In the genomic region with DNA sequence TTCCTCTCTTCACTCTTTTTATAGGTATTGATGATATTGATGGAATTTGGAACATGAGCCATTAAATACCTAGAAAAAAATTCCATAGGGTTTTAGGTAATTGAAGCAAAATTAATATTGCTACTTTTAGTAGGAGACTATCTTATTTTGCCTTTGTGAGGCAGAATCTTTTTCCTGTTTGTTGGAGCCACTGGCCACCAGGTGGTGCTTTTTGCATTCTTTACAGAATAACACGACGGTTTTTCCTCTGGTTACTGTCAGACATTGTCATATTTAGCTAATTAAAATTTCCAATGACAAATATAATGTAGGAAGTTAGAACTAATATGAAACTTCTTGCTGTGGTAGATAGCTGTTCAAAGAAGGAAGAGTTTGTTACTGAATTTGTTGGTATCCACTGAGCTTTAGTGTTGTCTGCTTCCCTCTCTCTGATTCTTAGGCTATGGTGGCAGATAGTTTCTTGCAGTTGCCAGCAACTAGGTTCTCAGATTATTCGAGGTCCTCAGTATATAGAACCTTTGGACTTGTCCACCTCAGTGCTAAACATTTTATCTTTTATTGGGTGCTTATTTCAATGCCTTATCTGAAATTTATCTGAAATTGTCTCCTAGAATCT, we compare ENCODE assay signal across 8 cellular contexts. TPM values are rescaled to one million over a fixed set of nuclear protein-coding genes. Genes with fewer than 3 reads are reported as not detected.
DNase-seq lines count a peak whose midpoint lies in the region; ATAC-seq, FAIRE-seq and TF ChIP-seq lines count a peak whose summit lies in the region.

No MANE protein-coding gene starts in this region.

- POLR2A ChIA-PET in Panc1 (lab: Charles Lee), result interaction anchor here (1.1 kb wide), 1 partner anchor 62 kb away, joined by 5 read pairs; no protein-coding TSS in a partner anchor
- POLR2A ChIA-PET in activated naive CD8-positive, alpha-beta T cell treated with anti-CD3 and anti-CD28 coated beads, Interleukin-2, amount 10 ng/mL, durations not matched to agents 7 days and 5 days (lab: Charles Lee), result no interaction called here

- H3K9me3 Mint-ChIP-seq in activated naive CD8-positive, alpha-beta T cell treated with anti-CD3 and anti-CD28 coated beads, Interleukin-2, amount 10 ng/mL, durations not matched to agents 7 days and 5 days, result no peaks in the 10 kb centered on the region

- H3K27me3 ChIP-seq in Panc1 (ENCODE audit: control insufficient read depth, insufficient read depth, low read length), result no peaks in the 10 kb centered on the region
- H3K27me3 ChIP-seq in small intestine (ENCODE audit: control insufficient read depth in 2 of 2, insufficient read depth in 2 of 2, low read length in 2 of 2), result no peaks in the 10 kb centered on the region

- H3K4me1 ChIP-seq in Panc1 (ENCODE audit: control insufficient read depth, insufficient read depth, low read length) (no peaks in the 10 kb centered on the region), small intestine (ENCODE audit: control insufficient read depth in 2 of 2, insufficient read depth in 1 of 2, low read depth in 1 of 2, low read length in 1 of 2) (no peaks in the 10 kb centered on the region)

- DNase-seq in AG08396 (ENCODE audit: low spot score) (peak; percentile 29), Panc1 (ENCODE audit: low read depth, low spot score) (no peak), left ventricle myocardium superior (peak; percentile 29), small intestine (peak; percentile 63)
- DNase-seq in activated naive CD8-positive, alpha-beta T cell treated with anti-CD3 and anti-CD28 coated beads, Interleukin-2, amount 10 ng/mL, durations not matched to agents 7 days and 5 days, result no peak

- intact Hi-C loops in Panc1 (cut with micrococcal nuclease; ENCODE audit: unreplicated experiment), result loop anchor here (5.0 to 10.0 kb wide), 2 partner anchors 67 to 124 kb away; no protein-coding TSS in a partner anchor
- intact Hi-C loops in left ventricle myocardium superior (cut with micrococcal nuclease), result no loop called here

- H3K36me3 ChIP-seq in Panc1 (ENCODE audit: control insufficient read depth, insufficient read depth, low read length) (peaks cover 13% of the 10 kb centered on the region), small intestine (ENCODE audit: control insufficient read depth in 2 of 2, insufficient read depth in 2 of 2, low read length in 2 of 2) (peaks cover 2 to 4% of the 10 kb centered on the region in 2 donors)

- H3K4me3 ChIP-seq in Panc1 (ENCODE audit: low read depth in 2 of 2, low read length in 2 of 2) (no peak overlapping the region), small intestine (ENCODE audit: low read depth in 1 of 2, low read length in 2 of 2) (no peak overlapping the region)

- TF ChIP-seq CTCF in GM12874 (IDR thresholded peaks at IDR 0.05; ENCODE audit: insufficient read depth, low read depth, low read length) (peak; percentile 50; the same call in 1 of the 2 replicates), Panc1 (IDR thresholded peaks at IDR 0.05) (peak; percentile 75; the same call in 1 of the 2 replicates)

- 3 to 15% (median 12%) methylated on average over 3 of the region's 3 CpGs for WGBS in small intestine, 3 donors

- ATAC-seq in HG03342 (IDR thresholded peaks at IDR 0.05; ENCODE audit: unreplicated experiment) (peak; percentile 59), Panc1 (0 out of 2 replicates have a peak, but pooled peaks have one; percentile 51), left ventricle myocardium superior (peak; percentile 45), esophagus mucosa (no peak)
- ATAC-seq in activated naive CD8-positive, alpha-beta T cell treated with anti-CD3 and anti-CD28 coated beads, Interleukin-2, amount 10 ng/mL, durations not matched to agents 7 days and 5 days (ENCODE audit: low read depth), result peak; percentile 30

- no peak overlapping the region for H3K27ac Mint-ChIP-seq in activated naive CD8-positive, alpha-beta T cell treated with anti-CD3 and anti-CD28 coated beads, Interleukin-2, amount 10 ng/mL, durations not matched to agents 7 days and 5 days

- CTCF ChIA-PET in Panc1 (lab: Charles Lee), result interaction anchor here (0.8 to 0.9 kb wide), 2 partner anchors 28 to 66 kb away, joined by 3 to 8 read pairs; no protein-coding TSS in a partner anchor

- peaks cover 4% of the 10 kb centered on the region for H3K4me1 Mint-ChIP-seq in activated naive CD8-positive, alpha-beta T cell treated with anti-CD3 and anti-CD28 coated beads, Interleukin-2, amount 10 ng/mL, durations not matched to agents 7 days and 5 days

- peaks cover 10% of the 10 kb centered on the region for H3K36me3 Mint-ChIP-seq in activated naive CD8-positive, alpha-beta T cell treated with anti-CD3 and anti-CD28 coated beads, Interleukin-2, amount 10 ng/mL, durations not matched to agents 7 days and 5 days

- in situ Hi-C loops in Panc1 (cut with HindIII; ENCODE audit: low pct_unique_long_range_greater_than_20kb, low sequenced_read_pairs), result no loop called here

- H3K27ac ChIP-seq in Panc1 (ENCODE audit: low read length) (no peak overlapping the region), small intestine (ENCODE audit: low read depth in 1 of 2, low read length in 1 of 2) (no peak overlapping the region)

- no TSS peak for BruUV-seq in Panc1 (replicated peaks; lab: Mats Ljungman, UMichigan)

- H3K9me3 ChIP-seq in Panc1 (ENCODE audit: control insufficient read depth, insufficient read depth, low read depth, low read length) (no peaks in the 10 kb centered on the region), small intestine (ENCODE audit: control insufficient read depth, low read depth) (no peaks in the 10 kb centered on the region)

- H3K27me3 Mint-ChIP-seq in activated naive CD8-positive, alpha-beta T cell treated with anti-CD3 and anti-CD28 coated beads, Interleukin-2, amount 10 ng/mL, durations not matched to agents 7 days and 5 days, result no peaks in the 10 kb centered on the region

- no peak for FAIRE-seq in small intestine (lab: Jason Lieb, UNC)

- no peak overlapping the region for H3K4me3 Mint-ChIP-seq in activated naive CD8-positive, alpha-beta T cell treated with anti-CD3 and anti-CD28 coated beads, Interleukin-2, amount 10 ng/mL, durations not matched to agents 7 days and 5 days

RNA-seq across cellular contexts. Expression of a gene that starts 25.7 kb away (rescaled TPM):
- total RNA-seq in Panc1 (2021; ENCODE audit: unreplicated experiment) (57.2 TPM), left ventricle myocardium superior (169 TPM), esophagus mucosa (60.7 TPM)
- polyA plus RNA-seq in Panc1 (2012; ENCODE audit: insufficient read length), result 18.1 TPM
- total RNA-seq in activated naive CD8-positive, alpha-beta T cell treated with anti-CD3 and anti-CD28 coated beads, Interleukin-2, amount 10 ng/mL, durations not matched to agents 7 days and 5 days, result 10 to 100 TPM; 63.8 to 66.3 TPM
- polyA plus RNA-seq in small intestine, result 10 to 100 TPM; 15.4 to 23.9 (median 17.0) TPM

RNA-seq across cellular contexts. Expression of a gene that starts 59.2 kb away (rescaled TPM):
- total RNA-seq in Panc1 (2021; ENCODE audit: unreplicated experiment) (33.1 TPM), left ventricle myocardium superior (27.8 TPM), esophagus mucosa (17.7 TPM)
- polyA plus RNA-seq in Panc1 (2012; ENCODE audit: insufficient read length), result 13.1 TPM
- 10 to 100 TPM; 46.7 to 55.7 TPM for total RNA-seq in activated naive CD8-positive, alpha-beta T cell treated with anti-CD3 and anti-CD28 coated beads, Interleukin-2, amount 10 ng/mL, durations not matched to agents 7 days and 5 days
- 10 to 100 TPM; 20.8 to 24.8 (median 24.6) TPM for polyA plus RNA-seq in small intestine

Comparison
In these comparisons a context has a peak if more than half of its experiments do, and no peak if none do; other contexts are left out.
1. DNase-seq: peak in AG08396 (single experiment), left ventricle myocardium superior (single experiment) and small intestine (single experiment); none in Panc1 (single experiment) and activated naive CD8-positive, alpha-beta T cell treated with anti-CD3 and anti-CD28 coated beads, Interleukin-2, amount 10 ng/mL, durations not matched to agents 7 days and 5 days (single experiment).